ENCODE assay signal across 1 cellular context in the genomic region with DNA sequence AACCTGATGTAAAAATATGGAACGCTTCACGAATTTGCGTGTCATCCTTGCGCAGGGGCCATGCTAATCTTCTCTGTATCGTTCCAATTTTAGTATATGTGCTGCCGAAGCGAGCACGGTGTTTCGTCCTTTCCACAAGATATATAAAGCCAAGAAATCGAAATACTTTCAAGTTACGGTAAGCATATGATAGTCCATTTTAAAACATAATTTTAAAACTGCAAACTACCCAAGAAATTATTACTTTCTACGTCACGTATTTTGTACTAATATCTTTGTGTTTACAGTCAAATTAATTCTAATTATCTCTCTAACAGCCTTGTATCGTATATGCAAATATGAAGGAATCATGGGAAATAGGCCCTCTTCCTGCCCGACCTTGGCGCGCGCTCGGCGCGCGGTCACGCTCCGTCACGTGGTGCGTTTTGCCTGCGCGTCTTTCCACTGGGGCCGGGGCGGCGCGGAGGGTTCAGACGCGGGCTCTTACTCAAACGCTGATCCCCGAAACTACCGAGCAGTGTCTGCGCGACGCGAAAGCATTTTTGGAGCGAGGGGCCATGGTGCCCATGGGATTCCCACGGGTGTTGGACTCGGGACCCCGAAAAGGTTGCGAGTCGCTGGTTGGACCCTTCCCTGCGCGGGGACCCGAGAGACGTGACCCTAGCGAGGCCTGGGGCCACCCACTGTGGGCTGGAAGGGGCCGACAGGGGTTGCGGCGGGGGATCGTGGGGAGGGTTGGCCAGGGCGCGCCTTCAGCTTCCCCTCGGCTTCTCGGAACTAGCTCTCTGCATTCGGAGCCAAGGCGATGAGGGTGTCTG.
TF ChIP-seq lines count a peak whose summit lies in the region.

A gene (minus strand): TSS at position 117 of the 818 bp plus-strand sequence.

TF ChIP-seq in GM23338, 12 proteins besides CTCF, POLR2A, EP300 and RAD21 (continued from another document):
- TF ChIP-seq, protein P1, sequence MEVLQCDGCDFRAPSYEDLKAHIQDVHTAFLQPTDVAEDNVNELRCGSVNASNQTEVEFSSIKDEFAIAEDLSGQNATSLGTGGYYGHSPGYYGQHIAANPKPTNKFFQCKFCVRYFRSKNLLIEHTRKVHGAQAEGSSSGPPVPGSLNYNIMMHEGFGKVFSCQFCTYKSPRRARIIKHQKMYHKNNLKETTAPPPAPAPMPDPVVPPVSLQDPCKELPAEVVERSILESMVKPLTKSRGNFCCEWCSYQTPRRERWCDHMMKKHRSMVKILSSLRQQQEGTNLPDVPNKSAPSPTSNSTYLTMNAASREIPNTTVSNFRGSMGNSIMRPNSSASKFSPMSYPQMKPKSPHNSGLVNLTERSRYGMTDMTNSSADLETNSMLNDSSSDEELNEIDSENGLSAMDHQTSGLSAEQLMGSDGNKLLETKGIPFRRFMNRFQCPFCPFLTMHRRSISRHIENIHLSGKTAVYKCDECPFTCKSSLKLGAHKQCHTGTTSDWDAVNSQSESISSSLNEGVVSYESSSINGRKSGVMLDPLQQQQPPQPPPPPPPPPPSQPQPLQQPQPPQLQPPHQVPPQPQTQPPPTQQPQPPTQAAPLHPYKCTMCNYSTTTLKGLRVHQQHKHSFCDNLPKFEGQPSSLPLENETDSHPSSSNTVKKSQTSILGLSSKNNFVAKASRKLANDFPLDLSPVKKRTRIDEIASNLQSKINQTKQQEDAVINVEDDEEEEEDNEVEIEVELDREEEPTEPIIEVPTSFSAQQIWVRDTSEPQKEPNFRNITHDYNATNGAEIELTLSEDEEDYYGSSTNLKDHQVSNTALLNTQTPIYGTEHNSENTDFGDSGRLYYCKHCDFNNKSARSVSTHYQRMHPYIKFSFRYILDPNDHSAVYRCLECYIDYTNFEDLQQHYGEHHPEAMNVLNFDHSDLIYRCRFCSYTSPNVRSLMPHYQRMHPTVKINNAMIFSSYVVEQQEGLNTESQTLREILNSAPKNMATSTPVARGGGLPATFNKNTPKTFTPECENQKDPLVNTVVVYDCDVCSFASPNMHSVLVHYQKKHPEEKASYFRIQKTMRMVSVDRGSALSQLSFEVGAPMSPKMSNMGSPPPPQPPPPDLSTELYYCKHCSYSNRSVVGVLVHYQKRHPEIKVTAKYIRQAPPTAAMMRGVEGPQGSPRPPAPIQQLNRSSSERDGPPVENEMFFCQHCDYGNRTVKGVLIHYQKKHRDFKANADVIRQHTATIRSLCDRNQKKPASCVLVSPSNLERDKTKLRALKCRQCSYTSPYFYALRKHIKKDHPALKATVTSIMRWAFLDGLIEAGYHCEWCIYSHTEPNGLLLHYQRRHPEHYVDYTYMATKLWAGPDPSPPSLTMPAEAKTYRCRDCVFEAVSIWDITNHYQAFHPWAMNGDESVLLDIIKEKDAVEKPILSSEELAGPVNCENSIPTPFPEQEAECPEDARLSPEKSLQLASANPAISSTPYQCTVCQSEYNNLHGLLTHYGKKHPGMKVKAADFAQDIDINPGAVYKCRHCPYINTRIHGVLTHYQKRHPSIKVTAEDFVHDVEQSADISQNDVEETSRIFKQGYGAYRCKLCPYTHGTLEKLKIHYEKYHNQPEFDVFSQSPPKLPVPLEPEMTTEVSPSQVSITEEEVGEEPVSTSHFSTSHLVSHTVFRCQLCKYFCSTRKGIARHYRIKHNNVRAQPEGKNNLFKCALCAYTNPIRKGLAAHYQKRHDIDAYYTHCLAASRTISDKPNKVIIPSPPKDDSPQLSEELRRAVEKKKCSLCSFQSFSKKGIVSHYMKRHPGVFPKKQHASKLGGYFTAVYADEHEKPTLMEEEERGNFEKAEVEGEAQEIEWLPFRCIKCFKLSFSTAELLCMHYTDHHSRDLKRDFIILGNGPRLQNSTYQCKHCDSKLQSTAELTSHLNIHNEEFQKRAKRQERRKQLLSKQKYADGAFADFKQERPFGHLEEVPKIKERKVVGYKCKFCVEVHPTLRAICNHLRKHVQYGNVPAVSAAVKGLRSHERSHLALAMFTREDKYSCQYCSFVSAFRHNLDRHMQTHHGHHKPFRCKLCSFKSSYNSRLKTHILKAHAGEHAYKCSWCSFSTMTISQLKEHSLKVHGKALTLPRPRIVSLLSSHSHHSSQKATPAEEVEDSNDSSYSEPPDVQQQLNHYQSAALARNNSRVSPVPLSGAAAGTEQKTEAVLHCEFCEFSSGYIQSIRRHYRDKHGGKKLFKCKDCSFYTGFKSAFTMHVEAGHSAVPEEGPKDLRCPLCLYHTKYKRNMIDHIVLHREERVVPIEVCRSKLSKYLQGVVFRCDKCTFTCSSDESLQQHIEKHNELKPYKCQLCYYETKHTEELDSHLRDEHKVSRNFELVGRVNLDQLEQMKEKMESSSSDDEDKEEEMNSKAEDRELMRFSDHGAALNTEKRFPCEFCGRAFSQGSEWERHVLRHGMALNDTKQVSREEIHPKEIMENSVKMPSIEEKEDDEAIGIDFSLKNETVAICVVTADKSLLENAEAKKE (CRISPR knock-in tag; IDR thresholded peaks at IDR 0.05) = no peak
- TF ChIP-seq POLR2AphosphoS5 (IDR thresholded peaks at IDR 0.05; ENCODE audit: low read depth) = peak; percentile 89
